In genomic region chr20:13147971-13148370, GRCh38 we compare ENCODE assay signal across 19 cellular contexts.
"Had no signal": no experiment of that assay in that cellular context is flagged by ENCODE, and none has a peak within 500 bp of the region (broad histone marks: within the 10 kb centered on the region; RNA-seq: fewer than 3 reads in every experiment).

No MANE protein-coding gene starts in this region.

- H3K4me3 Mint-ChIP-seq: dendritic cell treated with granulocyte-macrophage colony-stimulating factor and Interleukin-4, amounts not matched to agents 40 ng/mL and 50 ng/mL, for 4 days; effector memory CD8-positive, alpha-beta T cell; naive thymus-derived CD4-positive, alpha-beta T cell; stimulated activated naive CD8-positive, alpha-beta T cell treated with anti-CD3 and anti-CD28 coated beads, Interleukin-15, Interleukin-2, amounts not matched to agents 100 ng/mL and 50 ng/mL, for 24 hours had no signal

- H3K27me3 ChIP-seq: breast epithelium, right atrium auricular region, testis had no signal

- ATAC-seq: activated CD4-positive, CD25-positive, alpha-beta regulatory T cell treated with anti-CD3 and anti-CD28 coated beads, Interleukin-2, amount 50 U/mL, for 24 hours; effector memory CD8-positive, alpha-beta T cell; naive thymus-derived CD4-positive, alpha-beta T cell had no signal

- H3K4me1 Mint-ChIP-seq: naive thymus-derived CD4-positive, alpha-beta T cell had no signal

- H3K27ac Mint-ChIP-seq: dendritic cell treated with granulocyte-macrophage colony-stimulating factor and Interleukin-4, amounts not matched to agents 40 ng/mL and 50 ng/mL, for 4 days; effector memory CD8-positive, alpha-beta T cell; stimulated activated naive CD8-positive, alpha-beta T cell treated with anti-CD3 and anti-CD28 coated beads, Interleukin-15, Interleukin-2, amounts not matched to agents 100 ng/mL and 50 ng/mL, for 24 hours had no signal

- H3K27ac ChIP-seq: epithelial cell of prostate had no signal

- DNase-seq: activated CD4-positive, alpha-beta T cell treated with anti-CD3 and anti-CD28 coated beads, Interleukin-2, amount 50 U/mL, for 1 hour; activated naive CD4-positive, alpha-beta T cell; aorta; effector memory CD8-positive, alpha-beta T cell; glutamatergic neuron; hypothalamus; naive thymus-derived CD4-positive, alpha-beta T cell; nucleus accumbens; SK-N-SH; small intestine; T-helper 1 cell; T1000 had no signal

- H3K36me3 Mint-ChIP-seq: naive thymus-derived CD4-positive, alpha-beta T cell had no signal

- H3K36me3 ChIP-seq: breast epithelium, right atrium auricular region had no signal

- H3K9me3 Mint-ChIP-seq: stimulated activated naive CD8-positive, alpha-beta T cell treated with anti-CD3 and anti-CD28 coated beads, Interleukin-15, Interleukin-2, amounts not matched to agents 100 ng/mL and 50 ng/mL, for 24 hours had no signal

- H3K9me3 ChIP-seq: breast epithelium, SK-N-SH, testis had no signal

- H3K4me3 ChIP-seq: breast epithelium, right atrium auricular region, testis had no signal

- H3K4me1 ChIP-seq: breast epithelium had no signal

- H3K27me3 Mint-ChIP-seq: dendritic cell treated with granulocyte-macrophage colony-stimulating factor and Interleukin-4, amounts not matched to agents 40 ng/mL and 50 ng/mL, for 4 days had no signal
